9 cellular contexts compared by ENCODE assay signal in the genomic region with DNA sequence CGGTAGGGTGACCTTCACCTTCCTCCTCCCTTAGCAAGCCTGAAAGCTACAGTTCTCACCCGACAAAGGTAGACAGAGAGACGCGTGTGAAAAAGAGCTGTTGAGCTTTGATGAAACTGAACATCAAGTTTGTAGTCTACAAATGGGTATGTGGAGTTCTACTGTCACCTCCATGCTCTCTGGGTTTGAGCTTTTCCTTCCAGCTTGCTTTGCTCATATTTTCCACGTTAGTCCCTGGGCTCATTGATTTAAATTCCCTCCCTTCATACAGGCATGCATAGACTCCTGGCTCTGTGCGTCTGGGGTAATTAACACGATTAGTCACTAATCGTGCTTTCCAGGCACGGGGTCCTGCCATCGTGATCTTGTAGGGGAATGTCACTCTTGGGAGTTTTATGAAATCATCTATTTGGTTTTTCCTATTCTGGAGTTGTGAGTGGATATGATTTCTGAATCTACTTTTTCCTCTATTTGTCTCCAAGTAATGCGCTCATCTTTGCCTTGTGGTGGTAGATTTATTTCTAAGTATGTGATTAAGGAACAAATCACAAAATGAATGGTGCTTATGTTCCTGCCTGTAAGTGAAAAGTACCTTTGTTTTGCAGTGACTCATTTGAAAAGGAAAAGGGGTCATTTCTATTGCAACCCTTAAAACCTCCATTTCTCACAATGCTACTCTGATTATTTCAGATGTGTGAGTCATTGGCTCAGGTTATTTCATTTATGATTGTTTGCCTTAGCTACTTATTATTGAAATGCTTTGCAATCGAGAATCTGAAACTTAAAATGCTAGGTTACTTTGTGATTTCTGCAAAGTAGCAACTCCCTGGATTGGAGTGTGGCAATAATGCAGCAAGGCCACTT.
DNase-seq lines count a peak whose midpoint lies in the region; ATAC-seq and FAIRE-seq lines count a peak whose summit lies in the region.
"Had no signal": no experiment of that assay in that cellular context is flagged by ENCODE, and none has a peak within 500 bp of the region (broad histone marks: within the 10 kb centered on the region; RNA-seq: fewer than 3 reads in every experiment).

No MANE protein-coding gene starts in this region.

- peaks cover 43% of the 10 kb centered on the region for H3K4me1 Mint-ChIP-seq in activated T-cell treated with anti-CD3 and anti-CD28 coated beads, Interleukin-2, amount 50 U/mL, for 72 hours (ENCODE audit: low read depth)

- H3K27me3 ChIP-seq in esophagus (ENCODE audit: control insufficient read depth in 1 of 2, insufficient read depth in 2 of 2, low read length in 2 of 2) (peaks cover 0 to 3% of the 10 kb centered on the region in 2 donors), small intestine (ENCODE audit: control insufficient read depth in 2 of 2, insufficient read depth in 2 of 2, low read length in 2 of 2) (no peaks in the 10 kb centered on the region)
- H3K27me3 ChIP-seq: heart left ventricle had no signal

- FAIRE-seq in small intestine (lab: Jason Lieb, UNC) = no peak

- H3K4me3 ChIP-seq in esophagus (ENCODE audit: low read depth in 1 of 2, low read length in 2 of 2) (no peak overlapping the region), small intestine (ENCODE audit: low read depth in 1 of 2, low read length in 2 of 2) (no peak overlapping the region)

- WGBS in esophagus, 2 donors = 25 to 35% methylated on average over 12 of the region's 12 CpGs
- WGBS in small intestine, 3 donors = 30 to 38% (median 34%) methylated on average over 12 of the region's 12 CpGs

- peaks cover 0 to 3% of the 10 kb centered on the region in 2 donors for H3K36me3 Mint-ChIP-seq in activated T-cell treated with anti-CD3 and anti-CD28 coated beads, Interleukin-2, amount 50 U/mL, for 72 hours (ENCODE audit: insufficient read depth in 2 of 2)

- H3K4me3 Mint-ChIP-seq in activated T-cell treated with anti-CD3 and anti-CD28 coated beads, Interleukin-2, amount 50 U/mL, for 72 hours = peak overlapping the region; percentile 30 to 67

- ATAC-seq in activated T-cell treated with anti-CD3 and anti-CD28 coated beads, Interleukin-2, amount 50 U/mL, for 72 hours (replicated peaks in 1 of 2) = peak; percentile 86 to 87
- peak; percentile 56 for ATAC-seq in HG03039 (IDR thresholded peaks at IDR 0.05; ENCODE audit: unreplicated experiment)

- H3K27me3 Mint-ChIP-seq in activated T-cell treated with anti-CD3 and anti-CD28 coated beads, Interleukin-2, amount 50 U/mL, for 72 hours (ENCODE audit: low read depth) = peaks cover 33% of the 10 kb centered on the region

- no peaks in the 10 kb centered on the region for H3K36me3 ChIP-seq in esophagus (ENCODE audit: control insufficient read depth in 2 of 2, insufficient read depth in 2 of 2, low read length in 1 of 2)
- no peaks in the 10 kb centered on the region for H3K36me3 ChIP-seq in small intestine (ENCODE audit: control insufficient read depth in 2 of 2, insufficient read depth in 2 of 2, low read length in 2 of 2)
- H3K36me3 ChIP-seq: heart left ventricle had no signal

- no peaks in the 10 kb centered on the region for H3K9me3 ChIP-seq in esophagus (ENCODE audit: control insufficient read depth in 2 of 2, insufficient read depth in 1 of 2, low read depth in 1 of 2, low read length in 1 of 2)
- H3K9me3 ChIP-seq in small intestine (ENCODE audit: control insufficient read depth, low read depth) = no peaks in the 10 kb centered on the region
- H3K9me3 ChIP-seq: heart left ventricle had no signal

- H3K4me1 ChIP-seq in esophagus (ENCODE audit: control insufficient read depth in 2 of 2, insufficient read depth in 2 of 2, low read length in 1 of 2) = peaks cover 5 to 8% of the 10 kb centered on the region in 2 donors
- H3K4me1 ChIP-seq in small intestine (ENCODE audit: control insufficient read depth in 2 of 2, insufficient read depth in 1 of 2, low read depth in 1 of 2, low read length in 1 of 2) = peaks cover 14 to 28% of the 10 kb centered on the region in 2 donors

- DNase-seq in activated T-cell treated with anti-CD3 and anti-CD28 coated beads, Interleukin-2, amount 50 U/mL, for 72 hours = peak; percentile 34 to 36
- DNase-seq in activated T-cell treated with anti-CD3 and anti-CD28 coated beads for 4 hours (no peak), RPMI7951 (ENCODE audit: low read depth) (peak; percentile 52), small intestine (peak; percentile 72), SK-N-DZ (ENCODE audit: low spot score) (no peak), SHP77 (lab: John Stamatoyannopoulos, UW) (no peak)
- DNase-seq: heart left ventricle had no signal

- H3K9me3 Mint-ChIP-seq in activated T-cell treated with anti-CD3 and anti-CD28 coated beads, Interleukin-2, amount 50 U/mL, for 72 hours = no peaks in the 10 kb centered on the region

- H3K27ac Mint-ChIP-seq in activated T-cell treated with anti-CD3 and anti-CD28 coated beads, Interleukin-2, amount 50 U/mL, for 72 hours = peak overlapping the region; percentile 32

- peak overlapping the region; percentile 1 to 44 for H3K27ac ChIP-seq in esophagus (ENCODE audit: low read depth in 2 of 2, low read length in 1 of 2)
- peak overlapping the region; percentile 66 to 93 for H3K27ac ChIP-seq in small intestine (ENCODE audit: low read depth in 1 of 2, low read length in 1 of 2)

Comparison
In these comparisons a context has a peak if more than half of its experiments do, and no peak if none do; other contexts are left out.
1. DNase-seq: peak in activated T-cell treated with anti-CD3 and anti-CD28 coated beads, Interleukin-2, amount 50 U/mL, for 72 hours (2 of 2), RPMI7951 (single experiment) and small intestine (single experiment); none in activated T-cell treated with anti-CD3 and anti-CD28 coated beads for 4 hours (single experiment), SK-N-DZ (single experiment) and SHP77 (0 of 2).